Comparison of ENCODE assay signal across 10 cellular contexts in the genomic region with DNA sequence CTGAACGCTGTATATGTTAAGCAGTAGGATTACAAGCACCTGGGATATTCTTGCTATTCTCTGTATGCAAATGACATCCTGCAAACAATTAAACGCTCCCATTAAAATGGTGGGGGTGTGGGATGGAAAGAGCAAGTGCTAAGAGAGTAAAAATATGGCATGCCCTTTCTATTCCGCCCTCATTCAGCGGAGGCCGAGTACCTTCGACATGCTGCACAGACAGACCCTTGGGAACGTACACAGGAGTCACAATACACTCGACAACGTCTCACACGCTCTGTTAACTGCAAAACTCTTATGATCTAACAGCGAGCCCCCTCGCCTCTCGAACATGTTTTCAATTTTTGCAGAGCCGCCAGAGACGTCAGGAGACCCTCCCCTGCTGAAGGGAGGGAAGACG.
DNase-seq lines count a peak whose midpoint lies in the region; ATAC-seq and TF ChIP-seq lines count a peak whose summit lies in the region.
"Had no signal": no experiment of that assay in that cellular context is flagged by ENCODE, and none has a peak within 500 bp of the region (broad histone marks: within the 10 kb centered on the region; RNA-seq: fewer than 3 reads in every experiment).

No MANE protein-coding gene starts in this region.

- H3K9me3 ChIP-seq in thyroid gland, result no peaks in the 10 kb centered on the region
- H3K9me3 ChIP-seq: uterus had no signal

- no peak for TF ChIP-seq POLR2A in thyroid gland (IDR thresholded peaks at IDR 0.05)

- H3K36me3 ChIP-seq in thyroid gland, result no peaks in the 10 kb centered on the region
- H3K36me3 ChIP-seq: uterus had no signal

- no peak for TF ChIP-seq CTCF in retinal pigment epithelial cell (conservative IDR thresholded peaks at IDR 0.05; ENCODE audit: low read depth, low read length)
- no peak for TF ChIP-seq CTCF in thyroid gland (IDR thresholded peaks at IDR 0.05)

- H3K4me3 ChIP-seq in retinal pigment epithelial cell (ENCODE audit: low read length), result peak overlapping the region; percentile 48
- H3K4me3 ChIP-seq in thyroid gland (replicated peaks in 1 of 3), result no peak overlapping the region
- H3K4me3 ChIP-seq: uterus had no signal

- ATAC-seq in GM19324 (IDR thresholded peaks at IDR 0.05; ENCODE audit: low FRiP score, unreplicated experiment), result no peak

- peaks cover 4 to 8% of the 10 kb centered on the region in 2 donors for H3K4me1 ChIP-seq in thyroid gland

- intact Hi-C loops in thyroid gland (cut with DNase I), result no loop called here

- H3K27ac ChIP-seq in thyroid gland, result no peak overlapping the region
- H3K27ac ChIP-seq: uterus had no signal

- H3K27me3 ChIP-seq in thyroid gland, result no peaks in the 10 kb centered on the region

- 36 to 56% methylated on average over 16 of the region's 16 CpGs for WGBS in thyroid gland, 2 donors

- DNase-seq in NCI-H2227 treated with DMSO at 0.1 percent for 48 hours (lab: John Stamatoyannopoulos, UW), result peak; percentile 38
- DNase-seq in NCI-H2227 (lab: John Stamatoyannopoulos, UW; ENCODE audit: unreplicated experiment), result no peak
- peak; percentile 47 for DNase-seq in NCI-H748 treated with DMSO at 0.1 percent for 48 hours (lab: John Stamatoyannopoulos, UW)
- DNase-seq in hepatic stellate cell (ENCODE audit: low spot score), result peak; percentile 1
- no peak for DNase-seq in retinal pigment epithelial cell (ENCODE audit: low read depth)
- DNase-seq in stimulated activated CD4-positive, alpha-beta T cell treated with anti-CD3 and anti-CD28 coated beads, Interleukin-2, amount 100 ng/mL, for 24 hours, result no peak
- no peak for DNase-seq in thyroid gland
- DNase-seq: NCI-H1092, uterus had no signal

Comparison
In these comparisons a context has a peak if more than half of its experiments do, and no peak if none do; other contexts are left out.
1. DNase-seq: peak in NCI-H2227 treated with DMSO at 0.1 percent for 48 hours (single experiment), NCI-H748 treated with DMSO at 0.1 percent for 48 hours (single experiment) and hepatic stellate cell (single experiment); none in NCI-H2227 (single experiment), retinal pigment epithelial cell (single experiment), stimulated activated CD4-positive, alpha-beta T cell treated with anti-CD3 and anti-CD28 coated beads, Interleukin-2, amount 100 ng/mL, for 24 hours (0 of 2) and thyroid gland (0 of 2).